In the genomic region with DNA sequence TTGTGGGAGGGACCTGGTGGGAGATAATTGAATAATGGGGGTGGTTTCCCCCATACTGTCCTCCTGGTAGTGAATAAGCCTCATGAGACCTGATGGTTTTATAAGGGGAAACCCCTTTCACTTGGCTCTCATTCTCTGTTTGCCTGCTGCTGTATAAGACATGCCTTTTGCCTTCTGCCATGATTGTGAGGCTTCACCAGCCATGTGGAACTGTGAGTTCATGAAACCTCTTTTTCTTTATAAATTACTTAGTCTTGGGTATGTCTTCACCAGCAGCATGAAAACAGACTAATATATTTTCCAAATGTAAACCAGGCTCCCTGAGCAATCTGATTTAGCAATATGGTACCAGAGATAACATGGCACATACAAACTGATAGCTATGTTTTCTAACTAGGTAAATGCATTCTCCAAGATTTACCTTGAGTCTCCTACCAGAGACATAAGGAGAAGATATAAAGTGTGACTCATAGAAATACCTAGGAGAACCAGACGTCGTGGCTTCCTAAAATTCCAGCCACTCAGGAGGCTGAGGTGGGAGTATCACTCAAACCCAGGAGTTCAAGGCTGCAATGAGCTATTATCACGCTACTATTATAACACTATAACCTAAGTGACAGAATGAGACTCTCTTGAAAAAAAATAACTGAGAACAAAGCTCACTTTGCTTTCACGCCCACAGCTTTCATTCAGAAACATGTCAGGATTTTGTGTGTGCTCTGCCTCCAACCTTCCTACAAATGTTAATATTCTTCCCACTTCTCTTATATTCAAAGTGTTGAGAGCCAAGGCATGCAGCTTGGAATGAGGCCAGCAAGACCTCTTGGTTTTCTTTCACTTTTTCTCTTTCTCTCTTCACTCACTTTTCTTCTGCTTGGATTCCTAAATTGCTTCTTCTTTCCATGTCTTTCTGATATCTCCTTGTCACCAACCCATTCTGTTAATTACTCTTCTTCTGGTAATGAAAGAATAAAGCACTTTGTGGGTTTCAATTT, we compare ENCODE assay signal across 23 cellular contexts.
DNase-seq lines count a peak whose midpoint lies in the region; ATAC-seq, FAIRE-seq and TF ChIP-seq lines count a peak whose summit lies in the region.
"Had no signal": no experiment of that assay in that cellular context is flagged by ENCODE, and none has a peak within 500 bp of the region (broad histone marks: within the 10 kb centered on the region; RNA-seq: fewer than 3 reads in every experiment).

No MANE protein-coding gene starts in this region.

- CTCF ChIA-PET in K562 (lab: Yijun Ruan, JAX; ENCODE audit: low intra/inter-chr PET ratio) = no interaction called here

- intact Hi-C loops in K562 (cut with micrococcal nuclease) (loop anchor here (10.0 kb wide), 1 partner anchor 1068 kb away; no protein-coding TSS in a partner anchor), spleen (cut with DNase I; ENCODE audit: low total_unique reads) (no loop called here), Right ventricle myocardium superior (cut with DNase I) (no loop called here)

- H3K27ac Mint-ChIP-seq in naive thymus-derived CD8-positive, alpha-beta T cell = no peak overlapping the region
- H3K27ac Mint-ChIP-seq: CD4-positive, CD25-positive, alpha-beta regulatory T cell had no signal

- peaks cover 0 to 11% (median 2%) of the 10 kb centered on the region in 9 donors for H3K9me3 Mint-ChIP-seq in naive thymus-derived CD8-positive, alpha-beta T cell

- no peak for TF ChIP-seq CTCF in K562 (IDR thresholded peaks at IDR 0.05 in 2 of 3, conservative IDR thresholded peaks at IDR 0.05 in 1 of 3; ENCODE audit: insufficient read depth in 2 of 3, low read depth in 1 of 3, low read length in 3 of 3)
- TF ChIP-seq CTCF in spleen (IDR thresholded peaks at IDR 0.05 in 8 of 11, conservative IDR thresholded peaks at IDR 0.05 in 3 of 11) = no peak

- BruUV-seq in K562 (replicated peaks; lab: Mats Ljungman, UMichigan) = no TSS peak

- H2AFZ ChIP-seq in K562 (ENCODE audit: low read depth, low read length) = no peak overlapping the region
- H2AFZ ChIP-seq: GM23248 had no signal

- H3K9ac ChIP-seq in K562 (ENCODE audit: insufficient read depth in 1 of 2, low read depth in 2 of 2, low read length in 2 of 2) = no peak overlapping the region
- H3K9ac ChIP-seq: GM23248 had no signal

- no peak for ATAC-seq in K562
- no peak for ATAC-seq in Right ventricle myocardium superior (ENCODE audit: poor library complexity)
- no peak for ATAC-seq in naive thymus-derived CD8-positive, alpha-beta T cell

- peaks cover 0 to 30% (median 7%) of the 10 kb centered on the region in 5 donors for H3K27me3 Mint-ChIP-seq in naive thymus-derived CD8-positive, alpha-beta T cell
- H3K27me3 Mint-ChIP-seq: CD4-positive, CD25-positive, alpha-beta regulatory T cell had no signal

- no peak overlapping the region for H3K4me3 Mint-ChIP-seq in naive thymus-derived CD8-positive, alpha-beta T cell
- H3K4me3 Mint-ChIP-seq: CD4-positive, CD25-positive, alpha-beta regulatory T cell had no signal

- H3K27ac ChIP-seq in K562 (ENCODE audit: extremely low read depth, low read depth, low read length) = no peak overlapping the region
- H3K27ac ChIP-seq in spleen = no peak overlapping the region
- H3K27ac ChIP-seq: GM23248, SK-N-MC had no signal

- H3K36me3 ChIP-seq in K562 (ENCODE audit: control insufficient read depth, insufficient read depth, low read length) = no peaks in the 10 kb centered on the region
- no peaks in the 10 kb centered on the region for H3K36me3 ChIP-seq in spleen
- H3K36me3 ChIP-seq: BE2C, HAP-1 had no signal

- no peak for FAIRE-seq in K562 (lab: Jason Lieb, UNC)
- FAIRE-seq: A204.1, HTR-8/SVneo had no signal

- no peaks in the 10 kb centered on the region for H3K9me1 ChIP-seq in K562 (ENCODE audit: control insufficient read depth, insufficient read depth, low read length)

- peak; percentile 9 for DNase-seq in Ammon's horn (ENCODE audit: low spot score)
- DNase-seq in NCI-H226 = peak; percentile 63
- no peak for DNase-seq in K562 (ENCODE audit: extremely low read depth in 1 of 4, low spot score in 3 of 4)
- peak; percentile 38 for DNase-seq in glomerular visceral epithelial cell (ENCODE audit: extremely low spot score)
- DNase-seq in NCI-H82 (lab: John Stamatoyannopoulos, UW) = no peak
- DNase-seq in spleen = no peak
- no peak for DNase-seq in Right ventricle myocardium superior
- no peak for DNase-seq in naive thymus-derived CD8-positive, alpha-beta T cell
- DNase-seq: BE2C; CD4-positive, CD25-positive, alpha-beta regulatory T cell; DMS79 treated with DMSO at 0.1 percent for 48 hours; GM23248; NCI-H1417; NCI-H1694 treated with DMSO at 0.1 percent for 48 hours; NCI-H2081 treated with DMSO at 0.1 percent for 48 hours; NCI-H2171 treated with DMSO at 0.1 percent for 48 hours; NCI-H446; NCI-H526; SHP77 treated with DMSO at 0.1 percent for 48 hours had no signal

- in situ Hi-C loops in K562 (cut with MboI) = no loop called here

- H3K4me1 ChIP-seq in K562 (replicated peaks in 1 of 2; ENCODE audit: control insufficient read depth in 2 of 2, insufficient read depth in 2 of 2, low read length in 2 of 2) = no peaks in the 10 kb centered on the region; a peak in 1 of 5 replicates
- no peaks in the 10 kb centered on the region for H3K4me1 ChIP-seq in spleen
- H3K4me1 ChIP-seq: BE2C, HAP-1 had no signal

- no peaks in the 10 kb centered on the region for H4K20me1 ChIP-seq in K562 (replicated peaks; ENCODE audit: control insufficient read depth, insufficient read depth, low read length)

- TF ChIP-seq EP300 in K562 (IDR thresholded peaks at IDR 0.05; ENCODE audit: low read length) = no peak

- TF ChIP-seq RAD21 in K562 (CRISPR knock-in tag; conservative IDR thresholded peaks at IDR 0.05 in 1 of 2, IDR thresholded peaks at IDR 0.05 in 1 of 2) = no peak

- 8% methylated on average over 4 of the region's 4 CpGs for WGBS in K562 (ENCODE audit: insufficient coverage, low coverage, missing lambda C conversion rate)
- WGBS in spleen, 5 donors = 66 to 87% (median 77%) methylated on average over 4 of the region's 4 CpGs

- H3K27me3 ChIP-seq in K562 (ENCODE audit: control insufficient read depth in 2 of 2, insufficient read depth in 2 of 2, low read length in 2 of 2) (no peaks in the 10 kb centered on the region), spleen (replicated peaks in 1 of 7) (no peaks in the 10 kb centered on the region)
- H3K27me3 ChIP-seq: BE2C had no signal

- no peaks in the 10 kb centered on the region for H3K4me1 Mint-ChIP-seq in naive thymus-derived CD8-positive, alpha-beta T cell
- H3K4me1 Mint-ChIP-seq: CD4-positive, CD25-positive, alpha-beta regulatory T cell had no signal

- no peaks in the 10 kb centered on the region for H3K9me3 ChIP-seq in K562 (replicated peaks; ENCODE audit: control insufficient read depth, insufficient read depth, low read depth, low read length)
- peaks cover 0 to 15% (median 2%) of the 10 kb centered on the region in 8 donors for H3K9me3 ChIP-seq in spleen
- H3K9me3 ChIP-seq: BE2C, HAP-1 had no signal

- H3K36me3 Mint-ChIP-seq in naive thymus-derived CD8-positive, alpha-beta T cell = peaks cover 0 to 5% (median 0%) of the 10 kb centered on the region in 3 donors
- H3K36me3 Mint-ChIP-seq: CD4-positive, CD25-positive, alpha-beta regulatory T cell had no signal

- TF ChIP-seq POLR2A in K562 (conservative IDR thresholded peaks at IDR 0.05) (no peak), spleen (IDR thresholded peaks at IDR 0.05) (no peak)

- POLR2A ChIA-PET in K562 (lab: Yijun Ruan, JAX) = interaction anchor here (0.6 to 0.8 kb wide), 2 partner anchors 9 to 24 kb away, joined by 3 read pairs; no protein-coding TSS in a partner anchor
- POLR2A ChIA-PET in naive thymus-derived CD8-positive, alpha-beta T cell (lab: Charles Lee) = no interaction called here

- no peak overlapping the region for H3K4me2 ChIP-seq in K562 (ENCODE audit: insufficient read depth, low read length)

- H3K4me3 ChIP-seq in K562 (no peak overlapping the region), spleen (no peak overlapping the region)
- H3K4me3 ChIP-seq: GM23248, HAP-1, SK-N-MC had no signal

- H3K79me2 ChIP-seq in K562 (ENCODE audit: control insufficient read depth, insufficient read depth, low read length) = no peaks in the 10 kb centered on the region

TF ChIP-seq in K562, 482 proteins besides CTCF, POLR2A, EP300 and RAD21:
- TF ChIP-seq CBFA2T3 (IDR thresholded peaks at IDR 0.05) (peak; percentile 24; the same call in 1 of the 2 replicates), ZNF436 (CRISPR knock-in tag; IDR thresholded peaks at IDR 0.05) (no peak)

Comparison
In these comparisons a context has a peak if more than half of its experiments do, and no peak if none do; other contexts are left out.
1. DNase-seq: peak in Ammon's horn (single experiment), NCI-H226 (single experiment) and glomerular visceral epithelial cell (single experiment); none in K562 (0 of 4), NCI-H82 (single experiment), spleen (single experiment), Right ventricle myocardium superior (single experiment) and naive thymus-derived CD8-positive, alpha-beta T cell (0 of 10).